ENCODE assay signal across 22 cellular contexts in genomic region chr16:85348921-85349334, GRCh38.
DNase-seq lines count a peak whose midpoint lies in the region; ATAC-seq, FAIRE-seq and TF ChIP-seq lines count a peak whose summit lies in the region.
"Had no signal": no experiment of that assay in that cellular context is flagged by ENCODE, and none has a peak within 500 bp of the region (broad histone marks: within the 10 kb centered on the region; RNA-seq: fewer than 3 reads in every experiment).

No MANE protein-coding gene starts in this region.

- no peak for ATAC-seq in K562
- no peak for ATAC-seq in GM19395 (IDR thresholded peaks at IDR 0.05; ENCODE audit: unreplicated experiment)
- ATAC-seq: activated naive CD4-positive, alpha-beta T cell treated with anti-CD3 and anti-CD28 coated beads, Interleukin-2, amount 50 U/mL, for 72 hours; left lung; sciatic nerve had no signal

- no TSS peak for BruUV-seq in K562 (replicated peaks; lab: Mats Ljungman, UMichigan)

- DNase-seq in NCI-H2081 (lab: John Stamatoyannopoulos, UW) (peak; percentile 32 to 55), NCI-H2081 treated with DMSO at 0.1 percent for 48 hours (lab: John Stamatoyannopoulos, UW) (no peak), NCI-H2171 treated with DMSO at 0.1 percent for 48 hours (lab: John Stamatoyannopoulos, UW) (peak; percentile 85), K562 (ENCODE audit: extremely low read depth in 1 of 4, low spot score in 3 of 4) (no peak), retina (peak; percentile 69), G401 (ENCODE audit: low spot score) (no peak)
- DNase-seq in activated naive CD4-positive, alpha-beta T cell treated with Interleukin-2 at 50 U/mL for 16 hours: no peak
- DNase-seq: activated CD4-positive, alpha-beta T cell treated with anti-CD3 and anti-CD28 coated beads, Interleukin-2, amount 10 ng/mL, durations not matched to agents 24 days and 14 days; Calu3; EL; H9; left lung; midbrain; NCI-H2029; NCI-H526; SHP77 treated with DMSO at 0.1 percent for 48 hours had no signal

- H3K9me1 ChIP-seq in K562 (ENCODE audit: control insufficient read depth, insufficient read depth, low read length): no peaks in the 10 kb centered on the region

- no peak overlapping the region for H3K27ac ChIP-seq in K562 (ENCODE audit: extremely low read depth, low read depth, low read length)
- H3K27ac ChIP-seq: left lung, parathyroid adenoma had no signal

- TF ChIP-seq RAD21 in K562 (CRISPR knock-in tag; conservative IDR thresholded peaks at IDR 0.05 in 1 of 2, IDR thresholded peaks at IDR 0.05 in 1 of 2): no peak

- in situ Hi-C loops in K562 (cut with MboI): no loop called here
- in situ Hi-C loops in G401 (cut with HindIII; ENCODE audit: low sequenced_read_pairs): no loop called here

- TF ChIP-seq POLR2A in K562 (conservative IDR thresholded peaks at IDR 0.05): no peak

- no peak overlapping the region for H3K4me3 ChIP-seq in K562
- H3K4me3 ChIP-seq: left lung had no signal

- H4K20me1 ChIP-seq in K562 (replicated peaks; ENCODE audit: control insufficient read depth, insufficient read depth, low read length): peaks cover 9% of the 10 kb centered on the region; the same call in 1 of the 2 replicates

- no peak overlapping the region for H2AFZ ChIP-seq in K562 (ENCODE audit: low read depth, low read length)
- H2AFZ ChIP-seq: parathyroid adenoma had no signal

- FAIRE-seq in K562 (lab: Jason Lieb, UNC): no peak
- FAIRE-seq: A204.1, astrocyte had no signal

- H3K4me1 ChIP-seq in K562 (replicated peaks in 1 of 2; ENCODE audit: control insufficient read depth in 2 of 2, insufficient read depth in 2 of 2, low read length in 2 of 2): peaks cover 8 to 40% of the 10 kb centered on the region in 2 experiments

- CTCF ChIA-PET in K562 (lab: Yijun Ruan, JAX; ENCODE audit: low intra/inter-chr PET ratio): interaction anchor here (0.6 to 2.2 kb wide), 4 partner anchors 29 to 85 kb away, joined by 3 to 16 read pairs (median 4); no protein-coding TSS in a partner anchor

- no peak for TF ChIP-seq CTCF in K562 (IDR thresholded peaks at IDR 0.05 in 2 of 3, conservative IDR thresholded peaks at IDR 0.05 in 1 of 3; ENCODE audit: insufficient read depth in 2 of 3, low read depth in 1 of 3, low read length in 3 of 3)

- 55% methylated on average over 18 of the region's 21 CpGs for WGBS in K562 (ENCODE audit: insufficient coverage, low coverage, missing lambda C conversion rate)

- no peak overlapping the region for H3K4me2 ChIP-seq in K562 (ENCODE audit: insufficient read depth, low read length)

- no peaks in the 10 kb centered on the region for H3K36me3 ChIP-seq in K562 (ENCODE audit: control insufficient read depth, insufficient read depth, low read length)
- H3K36me3 ChIP-seq: left lung had no signal

- no peak overlapping the region for H3K9ac ChIP-seq in K562 (ENCODE audit: insufficient read depth in 1 of 2, low read depth in 2 of 2, low read length in 2 of 2)
- H3K9ac ChIP-seq: parathyroid adenoma had no signal

- TF ChIP-seq EP300 in K562 (IDR thresholded peaks at IDR 0.05; ENCODE audit: low read length): no peak

- intact Hi-C loops in K562 (cut with micrococcal nuclease): loop anchor here (5.0 kb wide), 1 partner anchor 47 kb away; no protein-coding TSS in a partner anchor

- no peaks in the 10 kb centered on the region; a peak in 1 of 5 replicates for H3K27me3 ChIP-seq in K562 (ENCODE audit: control insufficient read depth in 2 of 2, insufficient read depth in 2 of 2, low read length in 2 of 2)
- H3K27me3 ChIP-seq: left lung had no signal

- H3K79me2 ChIP-seq in K562 (ENCODE audit: control insufficient read depth, insufficient read depth, low read length): no peaks in the 10 kb centered on the region

- no peaks in the 10 kb centered on the region; the same call in 1 of the 2 replicates for H3K9me3 ChIP-seq in K562 (replicated peaks; ENCODE audit: control insufficient read depth, insufficient read depth, low read depth, low read length)
- H3K9me3 ChIP-seq: left lung had no signal

- POLR2A ChIA-PET in K562 (lab: Yijun Ruan, JAX): interaction anchor here (0.6 kb wide), 3 partner anchors 81 to 187 kb away, joined by 3 read pairs; no protein-coding TSS in a partner anchor

TF ChIP-seq in K562, 482 proteins besides CTCF, POLR2A, EP300 and RAD21 (continues in another document):
- TF ChIP-seq CBFA2T3 (IDR thresholded peaks at IDR 0.05): 0 out of 2 replicates have a peak, but pooled peaks have one; percentile 18
- TF ChIP-seq MBD1 (CRISPR knock-in tag; IDR thresholded peaks at IDR 0.05): no peak
- TF ChIP-seq DACH1 (IDR thresholded peaks at IDR 0.05; ENCODE audit: partially characterized antibody): no peak
- TF ChIP-seq, protein P1, sequence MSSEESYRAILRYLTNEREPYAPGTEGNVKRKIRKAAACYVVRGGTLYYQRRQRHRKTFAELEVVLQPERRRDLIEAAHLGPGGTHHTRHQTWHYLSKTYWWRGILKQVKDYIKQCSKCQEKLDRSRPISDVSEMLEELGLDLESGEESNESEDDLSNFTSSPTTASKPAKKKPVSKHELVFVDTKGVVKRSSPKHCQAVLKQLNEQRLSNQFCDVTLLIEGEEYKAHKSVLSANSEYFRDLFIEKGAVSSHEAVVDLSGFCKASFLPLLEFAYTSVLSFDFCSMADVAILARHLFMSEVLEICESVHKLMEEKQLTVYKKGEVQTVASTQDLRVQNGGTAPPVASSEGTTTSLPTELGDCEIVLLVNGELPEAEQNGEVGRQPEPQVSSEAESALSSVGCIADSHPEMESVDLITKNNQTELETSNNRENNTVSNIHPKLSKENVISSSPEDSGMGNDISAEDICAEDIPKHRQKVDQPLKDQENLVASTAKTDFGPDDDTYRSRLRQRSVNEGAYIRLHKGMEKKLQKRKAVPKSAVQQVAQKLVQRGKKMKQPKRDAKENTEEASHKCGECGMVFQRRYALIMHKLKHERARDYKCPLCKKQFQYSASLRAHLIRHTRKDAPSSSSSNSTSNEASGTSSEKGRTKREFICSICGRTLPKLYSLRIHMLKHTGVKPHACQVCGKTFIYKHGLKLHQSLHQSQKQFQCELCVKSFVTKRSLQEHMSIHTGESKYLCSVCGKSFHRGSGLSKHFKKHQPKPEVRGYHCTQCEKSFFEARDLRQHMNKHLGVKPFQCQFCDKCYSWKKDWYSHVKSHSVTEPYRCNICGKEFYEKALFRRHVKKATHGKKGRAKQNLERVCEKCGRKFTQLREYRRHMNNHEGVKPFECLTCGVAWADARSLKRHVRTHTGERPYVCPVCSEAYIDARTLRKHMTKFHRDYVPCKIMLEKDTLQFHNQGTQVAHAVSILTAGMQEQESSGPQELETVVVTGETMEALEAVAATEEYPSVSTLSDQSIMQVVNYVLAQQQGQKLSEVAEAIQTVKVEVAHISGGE (CRISPR knock-in tag; IDR thresholded peaks at IDR 0.05): no peak
- TF ChIP-seq THRAP3 (IDR thresholded peaks at IDR 0.05; ENCODE audit: borderline replicate concordance): no peak
- no peak for TF ChIP-seq MECOM (CRISPR knock-in tag; IDR thresholded peaks at IDR 0.05)
- TF ChIP-seq ETV6 (IDR thresholded peaks at IDR 0.05; ENCODE audit: borderline replicate concordance in 1 of 2, low read depth in 2 of 2, low read length in 1 of 2): no peak
- no peak for TF ChIP-seq ETV6 (CRISPR knock-in tag; IDR thresholded peaks at IDR 0.05; ENCODE audit: borderline replicate concordance)
- no peak for TF ChIP-seq NKRF (IDR thresholded peaks at IDR 0.05; ENCODE audit: borderline replicate concordance)
- no peak for TF ChIP-seq ELK3 (CRISPR knock-in tag; IDR thresholded peaks at IDR 0.05)

Comparison
In these comparisons a context has a peak if more than half of its experiments do, and no peak if none do; other contexts are left out.
1. DNase-seq: peak in NCI-H2081 (2 of 2), NCI-H2171 treated with DMSO at 0.1 percent for 48 hours (single experiment) and retina (single experiment); none in NCI-H2081 treated with DMSO at 0.1 percent for 48 hours (single experiment), K562 (0 of 4), G401 (single experiment) and activated naive CD4-positive, alpha-beta T cell treated with Interleukin-2 at 50 U/mL for 16 hours (single experiment).